24 cellular contexts compared by ENCODE assay signal in the genomic region with DNA sequence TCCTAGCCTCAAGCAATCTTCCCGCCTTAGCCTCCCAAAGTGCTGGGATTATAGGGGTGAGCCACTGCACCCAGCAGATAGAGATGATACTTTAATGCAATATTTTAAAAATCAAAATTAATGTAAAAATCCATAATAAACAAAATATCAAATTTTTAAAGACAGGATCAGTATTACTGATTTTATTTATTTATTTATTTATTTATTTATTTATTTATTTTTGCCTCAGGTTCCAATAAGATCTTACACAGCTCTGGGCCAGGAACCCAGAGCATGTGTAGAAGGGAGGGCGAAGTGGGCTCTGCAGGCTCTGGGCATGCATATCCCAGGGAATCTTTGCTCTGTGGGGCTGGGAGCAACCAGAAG. TPM values are rescaled to one million over a fixed set of nuclear protein-coding genes. Genes with fewer than 3 reads are reported as not detected.
DNase-seq lines count a peak whose midpoint lies in the region; ATAC-seq, FAIRE-seq and TF ChIP-seq lines count a peak whose summit lies in the region.
"Had no signal": no experiment of that assay in that cellular context is flagged by ENCODE, and none has a peak within 500 bp of the region (broad histone marks: within the 10 kb centered on the region; RNA-seq: fewer than 3 reads in every experiment).

No MANE protein-coding gene starts in this region.

- H2AK5ac ChIP-seq in trophoblast cell (ENCODE audit: low read length), result no peak overlapping the region

- H4K20me1 ChIP-seq in OCI-LY7 (ENCODE audit: insufficient read depth, low read length), result no peaks in the 10 kb centered on the region

- no peak overlapping the region for H3K9ac ChIP-seq in kidney (ENCODE audit: low read length in 2 of 2)
- H3K9ac ChIP-seq in trophoblast cell (ENCODE audit: low read length), result no peak overlapping the region

- H3K4me3 ChIP-seq in WERI-Rb-1 (ENCODE audit: low read depth, low read length), result no peak overlapping the region
- no peak overlapping the region for H3K4me3 ChIP-seq in kidney (ENCODE audit: low read length in 2 of 2)
- no peak overlapping the region for H3K4me3 ChIP-seq in trophoblast cell (ENCODE audit: low read depth, low read length)
- no peak overlapping the region for H3K4me3 ChIP-seq in H7 (ENCODE audit: insufficient read depth, low read depth, low read length)
- no peak overlapping the region for H3K4me3 ChIP-seq in OCI-LY7 (ENCODE audit: low read depth, low read length, poor library complexity, severe bottlenecking)
- H3K4me3 ChIP-seq: left ventricle myocardium inferior, tibial nerve had no signal

- H2BK12ac ChIP-seq in trophoblast cell (ENCODE audit: low read length), result peak overlapping the region; percentile 88

- peaks cover 40% of the 10 kb centered on the region for H3K79me1 ChIP-seq in trophoblast cell (ENCODE audit: low read length)

- H3K18ac ChIP-seq in trophoblast cell (ENCODE audit: low read length), result no peak overlapping the region

- CTCF ChIA-PET in OCI-LY7 (lab: Charles Lee; ENCODE audit: unreplicated experiment), result no interaction called here

- no peaks in the 10 kb centered on the region for H3K9me3 ChIP-seq in WERI-Rb-1 (ENCODE audit: severe bottlenecking)
- no peaks in the 10 kb centered on the region for H3K9me3 ChIP-seq in kidney (ENCODE audit: control insufficient read depth in 1 of 2, low read length in 2 of 2)
- no peaks in the 10 kb centered on the region for H3K9me3 ChIP-seq in trophoblast cell (ENCODE audit: insufficient read depth, low read depth, low read length)
- H3K9me3 ChIP-seq in OCI-LY7 (ENCODE audit: low read length), result no peaks in the 10 kb centered on the region
- H3K9me3 ChIP-seq: left ventricle myocardium inferior, neutrophil, tibial nerve had no signal

- peak overlapping the region; percentile 64 for H4K8ac ChIP-seq in trophoblast cell (ENCODE audit: low read depth, low read length)

- H2BK120ac ChIP-seq in trophoblast cell (ENCODE audit: insufficient read depth, low read length, poor library complexity), result peak overlapping the region; percentile 61

- intact Hi-C loops in kidney (cut with DNase I) (no loop called here), OCI-LY7 (cut with micrococcal nuclease; ENCODE audit: unreplicated experiment) (no loop called here)

- no peaks in the 10 kb centered on the region for H3K9me2 ChIP-seq in OCI-LY7 (ENCODE audit: insufficient read depth, low read length)

- peak overlapping the region; percentile 91 for H2BK5ac ChIP-seq in trophoblast cell (ENCODE audit: low read depth, low read length, poor library complexity)

- peak overlapping the region; percentile 49 for H3K14ac ChIP-seq in trophoblast cell (ENCODE audit: low read length)

- POLR2A ChIA-PET in OCI-LY7 (lab: Charles Lee), result no interaction called here

- WGBS in trophoblast cell (ENCODE audit: extremely low coverage, insufficient coverage, insufficient read length), result no CpG with 5 or more reads among the region's 2 CpGs

- no peak for ATAC-seq in HG03280 (IDR thresholded peaks at IDR 0.05; ENCODE audit: unreplicated experiment)
- ATAC-seq in HG03439 (IDR thresholded peaks at IDR 0.05; ENCODE audit: unreplicated experiment), result no peak
- ATAC-seq: foreskin keratinocyte; stimulated activated naive CD8-positive, alpha-beta T cell treated with anti-CD3 and anti-CD28 coated beads, Interleukin-15, Interleukin-2, amounts not matched to agents 100 U/mL and 50 U/mL, for 24 hours had no signal

- peak overlapping the region; percentile 31 for H3K4ac ChIP-seq in trophoblast cell (ENCODE audit: low read depth, low read length)

- H3K79me2 ChIP-seq in trophoblast cell (ENCODE audit: control insufficient read depth, insufficient read depth, low read length, poor library complexity) (peaks cover 7% of the 10 kb centered on the region), OCI-LY7 (ENCODE audit: insufficient read depth, low read depth, low read length) (no peaks in the 10 kb centered on the region)

- BruUV-seq in OCI-LY7 (replicated peaks; lab: Mats Ljungman, UMichigan), result no TSS peak

- FAIRE-seq in G401.6 (lab: Jason Lieb, UNC) (peak; percentile 81), kidney (lab: Jason Lieb, UNC) (no peak)

- H3K4me2 ChIP-seq in trophoblast cell (ENCODE audit: low read length) (peak overlapping the region; percentile 40), OCI-LY7 (ENCODE audit: low read length) (no peak overlapping the region)

- no peak overlapping the region for H2AFZ ChIP-seq in trophoblast cell (ENCODE audit: insufficient read depth, low read length, poor library complexity)
- H2AFZ ChIP-seq in OCI-LY7 (ENCODE audit: low read length), result no peak overlapping the region

- H3K27me3 ChIP-seq in WERI-Rb-1 (ENCODE audit: insufficient read depth, low read depth, severe bottlenecking) (no peaks in the 10 kb centered on the region), trophoblast cell (ENCODE audit: insufficient read depth, low read length) (no peaks in the 10 kb centered on the region), H7 (ENCODE audit: control insufficient read depth, insufficient read depth, low read length) (no peaks in the 10 kb centered on the region)
- H3K27me3 ChIP-seq: neutrophil had no signal

- H4K91ac ChIP-seq in trophoblast cell (ENCODE audit: low read depth, low read length), result peak overlapping the region; percentile 95

- H3K27ac ChIP-seq in WERI-Rb-1, result peak overlapping the region; percentile 54
- no peak overlapping the region for H3K27ac ChIP-seq in kidney (ENCODE audit: low read depth in 2 of 2, low read length in 2 of 2)
- H3K27ac ChIP-seq in trophoblast cell (ENCODE audit: low read depth, low read length), result peak overlapping the region; percentile 91
- no peak overlapping the region for H3K27ac ChIP-seq in OCI-LY7 (ENCODE audit: low read depth, low read length, poor library complexity, severe bottlenecking)
- H3K27ac ChIP-seq: foreskin keratinocyte, left ventricle myocardium inferior, neutrophil had no signal

- H3K4me1 ChIP-seq in kidney (ENCODE audit: control insufficient read depth in 1 of 2, insufficient read depth in 1 of 2, low read depth in 1 of 2, low read length in 2 of 2), result no peaks in the 10 kb centered on the region
- H3K4me1 ChIP-seq in trophoblast cell (ENCODE audit: control insufficient read depth in 1 of 2, insufficient read depth in 2 of 2, low read length in 2 of 2), result peaks cover 35 to 42% of the 10 kb centered on the region in 2 experiments
- no peaks in the 10 kb centered on the region for H3K4me1 ChIP-seq in OCI-LY7 (ENCODE audit: insufficient read depth, low read length, poor library complexity, severe bottlenecking)
- H3K4me1 ChIP-seq: foreskin keratinocyte, left ventricle myocardium inferior had no signal

- no peak for DNase-seq in WERI-Rb-1
- peak; percentile 1 for DNase-seq in kidney
- no peak for DNase-seq in trophoblast cell
- no peak for DNase-seq in H7
- no peak for DNase-seq in OCI-LY7 (ENCODE audit: low spot score)
- DNase-seq: activated CD4-positive, alpha-beta T cell treated with anti-CD3 and anti-CD28 coated beads for 48 hours; activated naive CD4-positive, alpha-beta T cell treated with anti-CD3 and anti-CD28 coated beads, Interleukin-2, amount 50 U/mL, for 16 hours; foreskin keratinocyte; immature natural killer cell; Karpas-422; left ventricle myocardium inferior; NCI-H1048; NCI-H2029 treated with DMSO at 0.1 percent for 48 hours; NCI-H345; SIG-M5; stimulated activated CD4-positive, alpha-beta T cell treated with anti-CD3 and anti-CD28 coated beads, Interleukin-4, amount 100 ng/mL, for 24 hours; stimulated activated naive CD8-positive, alpha-beta T cell treated with anti-CD3 and anti-CD28 coated beads, Interleukin-15, Interleukin-2, amounts not matched to agents 100 U/mL and 50 U/mL, for 24 hours; T-helper 1 cell had no signal

- H3K36me3 ChIP-seq in WERI-Rb-1 (no peaks in the 10 kb centered on the region), kidney (ENCODE audit: control insufficient read depth in 1 of 2, insufficient read depth in 2 of 2, low read length in 2 of 2) (no peaks in the 10 kb centered on the region), trophoblast cell (ENCODE audit: control insufficient read depth in 1 of 2, insufficient read depth in 2 of 2, low read length in 2 of 2) (no peaks in the 10 kb centered on the region), H7 (replicated peaks; ENCODE audit: control insufficient read depth, insufficient read depth, low read length) (no peaks in the 10 kb centered on the region), OCI-LY7 (ENCODE audit: insufficient read depth, low read length) (no peaks in the 10 kb centered on the region)
- H3K36me3 ChIP-seq: left ventricle myocardium inferior, neutrophil, tibial nerve had no signal

- TF ChIP-seq CTCF in WERI-Rb-1 (IDR thresholded peaks at IDR 0.05; ENCODE audit: low read depth, low read length) (no peak), kidney (IDR thresholded peaks at IDR 0.05; ENCODE audit: borderline replicate concordance, extremely low read depth, insufficient read depth) (no peak), OCI-LY7 (conservative IDR thresholded peaks at IDR 0.05; ENCODE audit: low read length) (no peak)

- H4K12ac ChIP-seq in trophoblast cell (ENCODE audit: low read depth, low read length), result no peak overlapping the region

- H3K23ac ChIP-seq in trophoblast cell (ENCODE audit: low read length), result no peak overlapping the region

RNA-seq across cellular contexts. Expression of a gene that starts 41.6 kb away (rescaled TPM):
- total RNA-seq in kidney (4.7 TPM), OCI-LY7 (2022) (9.2 and 10.9 TPM in 2 replicates)
- polyA plus RNA-seq in kidney (ENCODE audit: insufficient read depth, low read depth, low replicate concordance), result 5.5 TPM
- polyA plus RNA-seq in trophoblast cell (2013), result 24.1 and 24.3 TPM in 2 replicates
- 21.1 and 28.3 TPM in 2 replicates for total RNA-seq in H7 (2014; rRNA removed; shearing (Covaris generic))
- total RNA-seq in OCI-LY7 (2014; rRNA removed; shearing (Covaris generic)), result 3.7 and 4.4 TPM in 2 replicates

RNA-seq across cellular contexts. Expression of a gene that starts 57.4 kb away (rescaled TPM):
- total RNA-seq in kidney (0.28 TPM), OCI-LY7 (2022) (5.1 and 5.5 TPM in 2 replicates)
- 0.26 TPM for polyA plus RNA-seq in kidney (ENCODE audit: insufficient read depth, low read depth, low replicate concordance)
- 0.14 and 0.29 TPM in 2 replicates for polyA plus RNA-seq in trophoblast cell (2013)
- 1.9 and 6.7 TPM in 2 replicates for total RNA-seq in H7 (2014; rRNA removed; shearing (Covaris generic))
- 0.03 and 0.41 TPM in 2 replicates for total RNA-seq in OCI-LY7 (2014; rRNA removed; shearing (Covaris generic))
- total RNA-seq: left ventricle myocardium inferior, mononuclear cell, tibial nerve had no signal

Comparison
In these comparisons a context has a peak if more than half of its experiments do, and no peak if none do; other contexts are left out.
1. H3K27ac ChIP-seq: peak in WERI-Rb-1 (single experiment) and trophoblast cell (single experiment); none in kidney (0 of 2) and OCI-LY7 (single experiment).